13 cellular contexts compared by ENCODE assay signal in the genomic region with DNA sequence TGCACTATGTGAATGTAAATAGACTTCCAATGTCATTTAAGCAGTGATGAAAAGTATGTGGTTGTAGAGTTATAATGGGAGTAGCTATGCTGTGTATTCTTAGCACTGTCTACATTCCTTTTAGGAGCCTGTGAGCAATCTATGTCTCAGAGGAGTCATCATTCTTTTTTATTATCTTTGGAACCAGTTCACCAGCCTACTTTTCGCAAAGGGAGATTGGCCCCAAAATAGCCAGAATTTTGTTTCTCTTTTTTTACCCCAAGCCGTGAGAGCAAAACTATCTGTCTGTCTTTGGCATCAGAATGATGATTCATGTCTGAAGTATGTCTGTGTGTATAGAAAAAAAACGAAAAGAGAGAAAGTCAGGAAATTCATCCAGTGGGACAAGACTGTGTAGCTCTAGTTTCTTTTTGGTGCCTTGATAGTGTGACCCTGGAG. TPM values are rescaled to one million over a fixed set of nuclear protein-coding genes. Genes with fewer than 3 reads are reported as not detected.
DNase-seq lines count a peak whose midpoint lies in the region; ATAC-seq and TF ChIP-seq lines count a peak whose summit lies in the region.
"Had no signal": no experiment of that assay in that cellular context is flagged by ENCODE, and none has a peak within 500 bp of the region (broad histone marks: within the 10 kb centered on the region; RNA-seq: fewer than 3 reads in every experiment).

No MANE protein-coding gene starts in this region.

- no peak overlapping the region for H3K9ac ChIP-seq in colonic mucosa (ENCODE audit: low read depth in 2 of 2, low read length in 2 of 2)

- H3K4me3 ChIP-seq in coronary artery (no peak overlapping the region), lower lobe of right lung (no peak overlapping the region), colonic mucosa (no peak overlapping the region)
- no peak overlapping the region for H3K4me3 ChIP-seq in naive thymus-derived CD4-positive, alpha-beta T cell (ENCODE audit: low read length)

- peaks cover 21% of the 10 kb centered on the region for H3K4me1 ChIP-seq in lower lobe of right lung
- no peaks in the 10 kb centered on the region for H3K4me1 ChIP-seq in naive thymus-derived CD4-positive, alpha-beta T cell (ENCODE audit: control insufficient read depth in 2 of 2, insufficient read depth in 2 of 2, low read length in 2 of 2)
- H3K4me1 ChIP-seq in colonic mucosa = no peaks in the 10 kb centered on the region
- H3K4me1 ChIP-seq: BE2C had no signal

- no peaks in the 10 kb centered on the region for H3K27me3 Mint-ChIP-seq in naive thymus-derived CD4-positive, alpha-beta T cell
- no peaks in the 10 kb centered on the region for H3K27me3 Mint-ChIP-seq in activated CD4-positive, alpha-beta T cell treated with anti-CD3 and anti-CD28 coated beads, Interleukin-2, amount 10 ng/mL, durations not matched to agents 7 days and 5 days
- H3K27me3 Mint-ChIP-seq: central memory CD8-positive, alpha-beta T cell had no signal

- CTCF ChIA-PET in naive thymus-derived CD4-positive, alpha-beta T cell (lab: Charles Lee) = no interaction called here
- CTCF ChIA-PET in activated CD4-positive, alpha-beta T cell treated with anti-CD3 and anti-CD28 coated beads, Interleukin-2, amount 10 ng/mL, durations not matched to agents 7 days and 5 days (lab: Charles Lee) = no interaction called here

- peaks cover 0 to 40% (median 10%) of the 10 kb centered on the region in 5 donors for H3K36me3 Mint-ChIP-seq in naive thymus-derived CD4-positive, alpha-beta T cell
- no peaks in the 10 kb centered on the region for H3K36me3 Mint-ChIP-seq in activated CD4-positive, alpha-beta T cell treated with anti-CD3 and anti-CD28 coated beads, Interleukin-2, amount 10 ng/mL, durations not matched to agents 7 days and 5 days (ENCODE audit: low read depth)

- H3K36me3 ChIP-seq in lower lobe of right lung = no peaks in the 10 kb centered on the region
- H3K36me3 ChIP-seq in naive thymus-derived CD4-positive, alpha-beta T cell (ENCODE audit: control insufficient read depth in 2 of 3, insufficient read depth in 3 of 3, low read length in 3 of 3) = no peaks in the 10 kb centered on the region
- no peaks in the 10 kb centered on the region for H3K36me3 ChIP-seq in colonic mucosa
- H3K36me3 ChIP-seq: BE2C had no signal

- peak overlapping the region; percentile 32 to 63 for H3K27ac ChIP-seq in coronary artery
- no peak overlapping the region for H3K27ac ChIP-seq in lower lobe of right lung
- H3K27ac ChIP-seq in naive thymus-derived CD4-positive, alpha-beta T cell (ENCODE audit: low read depth, low read length) = no peak overlapping the region
- no peak overlapping the region for H3K27ac ChIP-seq in colonic mucosa

- H3K9me3 ChIP-seq in lower lobe of right lung = no peaks in the 10 kb centered on the region
- no peaks in the 10 kb centered on the region for H3K9me3 ChIP-seq in naive thymus-derived CD4-positive, alpha-beta T cell (ENCODE audit: control insufficient read depth in 2 of 3, low read length in 3 of 3)
- no peaks in the 10 kb centered on the region for H3K9me3 ChIP-seq in colonic mucosa
- H3K9me3 ChIP-seq: BE2C had no signal

- POLR2A ChIA-PET in naive thymus-derived CD4-positive, alpha-beta T cell (lab: Charles Lee) = interaction anchor here (0.5 kb wide), 1 partner anchor 23 kb away, joined by 4 read pairs; no protein-coding TSS in a partner anchor
- POLR2A ChIA-PET in activated CD4-positive, alpha-beta T cell treated with anti-CD3 and anti-CD28 coated beads, Interleukin-2, amount 10 ng/mL, durations not matched to agents 7 days and 5 days (lab: Charles Lee) = no interaction called here

- no peaks in the 10 kb centered on the region for H3K9me3 Mint-ChIP-seq in naive thymus-derived CD4-positive, alpha-beta T cell
- no peaks in the 10 kb centered on the region for H3K9me3 Mint-ChIP-seq in activated CD4-positive, alpha-beta T cell treated with anti-CD3 and anti-CD28 coated beads, Interleukin-2, amount 10 ng/mL, durations not matched to agents 7 days and 5 days
- H3K9me3 Mint-ChIP-seq: central memory CD8-positive, alpha-beta T cell had no signal

- no peak for TF ChIP-seq CTCF in coronary artery (IDR thresholded peaks at IDR 0.05)
- no peak for TF ChIP-seq CTCF in lower lobe of right lung (IDR thresholded peaks at IDR 0.05)
- TF ChIP-seq CTCF in colonic mucosa (IDR thresholded peaks at IDR 0.05) = no peak

- H3K27ac Mint-ChIP-seq in naive thymus-derived CD4-positive, alpha-beta T cell = no peak overlapping the region
- no peak overlapping the region for H3K27ac Mint-ChIP-seq in activated CD4-positive, alpha-beta T cell treated with anti-CD3 and anti-CD28 coated beads, Interleukin-2, amount 10 ng/mL, durations not matched to agents 7 days and 5 days

- H3K4me1 Mint-ChIP-seq in naive thymus-derived CD4-positive, alpha-beta T cell = peaks cover 3 to 25% (median 12%) of the 10 kb centered on the region in 7 donors
- no peaks in the 10 kb centered on the region for H3K4me1 Mint-ChIP-seq in activated CD4-positive, alpha-beta T cell treated with anti-CD3 and anti-CD28 coated beads, Interleukin-2, amount 10 ng/mL, durations not matched to agents 7 days and 5 days

- DNase-seq in A172 (ENCODE audit: low spot score) (peak; percentile 88), M059J (ENCODE audit: low read depth) (peak; percentile 98), coronary artery (ENCODE audit: low spot score) (no peak), lower lobe of right lung (no peak), colonic mucosa (no peak)
- DNase-seq in naive thymus-derived CD4-positive, alpha-beta T cell = no peak
- DNase-seq in activated CD4-positive, alpha-beta T cell treated with anti-CD3 and anti-CD28 coated beads, Interleukin-2, amount 10 ng/mL, durations not matched to agents 7 days and 5 days = no peak
- DNase-seq: activated CD4-positive, CD25-positive, alpha-beta regulatory T cell; BE2C; NCI-H2107; stimulated activated CD8-positive, alpha-beta memory T cell treated with anti-CD3 and anti-CD28 coated beads, Interleukin-4, amount 100 ng/mL, for 48 hours had no signal

- peak overlapping the region in 1 of 10 donors; percentile 19 for H3K4me3 Mint-ChIP-seq in naive thymus-derived CD4-positive, alpha-beta T cell
- H3K4me3 Mint-ChIP-seq in activated CD4-positive, alpha-beta T cell treated with anti-CD3 and anti-CD28 coated beads, Interleukin-2, amount 10 ng/mL, durations not matched to agents 7 days and 5 days = no peak overlapping the region
- H3K4me3 Mint-ChIP-seq: central memory CD8-positive, alpha-beta T cell had no signal

- no peaks in the 10 kb centered on the region for H3K27me3 ChIP-seq in lower lobe of right lung (ENCODE audit: low read depth)
- no peaks in the 10 kb centered on the region for H3K27me3 ChIP-seq in naive thymus-derived CD4-positive, alpha-beta T cell (ENCODE audit: control insufficient read depth in 2 of 2, insufficient read depth in 2 of 2, low read length in 2 of 2)
- H3K27me3 ChIP-seq in colonic mucosa = no peaks in the 10 kb centered on the region
- H3K27me3 ChIP-seq: BE2C had no signal

- intact Hi-C loops in lower lobe of right lung (cut with DNase I) = no loop called here
- intact Hi-C loops in naive thymus-derived CD4-positive, alpha-beta T cell (cut with micrococcal nuclease) = no loop called here
- intact Hi-C loops in colonic mucosa (cut with DNase I) = no loop called here

- ATAC-seq in lower lobe of right lung (peak; percentile 38 to 43), HG03571 (IDR thresholded peaks at IDR 0.05; ENCODE audit: unreplicated experiment) (no peak)
- no peak for ATAC-seq in naive thymus-derived CD4-positive, alpha-beta T cell

RNA-seq across cellular contexts. Expression of a gene that starts 44.2 kb away (rescaled TPM):
- 109 and 114 TPM in 2 replicates for total RNA-seq in A172 (2014; rRNA removed; shearing (Covaris generic))
- 98.9 and 109 TPM in 2 replicates for total RNA-seq in M059J (2014; rRNA removed; shearing (Covaris generic))
- total RNA-seq in lower lobe of right lung (65.4 TPM), colonic mucosa (10 to 100 TPM; 37.3 to 59.6 TPM)
- total RNA-seq in naive thymus-derived CD4-positive, alpha-beta T cell = 10 to 100 TPM; 44.5 to 56.9 (median 46.6) TPM
- polyA plus RNA-seq in naive thymus-derived CD4-positive, alpha-beta T cell = 10 to 100 TPM; 45.6 to 63.2 TPM
- 10 to 100 TPM; 44.0 to 46.7 TPM for total RNA-seq in activated CD4-positive, alpha-beta T cell treated with anti-CD3 and anti-CD28 coated beads, Interleukin-2, amount 10 ng/mL, durations not matched to agents 7 days and 5 days

Comparison
In these comparisons a context has a peak if more than half of its experiments do, and no peak if none do; other contexts are left out.
1. DNase-seq: peak in A172 (single experiment) and M059J (single experiment); none in coronary artery (single experiment), lower lobe of right lung (single experiment), naive thymus-derived CD4-positive, alpha-beta T cell (0 of 9), colonic mucosa (single experiment) and activated CD4-positive, alpha-beta T cell treated with anti-CD3 and anti-CD28 coated beads, Interleukin-2, amount 10 ng/mL, durations not matched to agents 7 days and 5 days (single experiment).
2. H3K27ac ChIP-seq: peak in coronary artery (2 of 2); none in lower lobe of right lung (single experiment), naive thymus-derived CD4-positive, alpha-beta T cell (single experiment) and colonic mucosa (single experiment).
3. ATAC-seq: peak in lower lobe of right lung (2 of 2); none in naive thymus-derived CD4-positive, alpha-beta T cell (single experiment) and HG03571 (single experiment).